1 cellular context compared by ENCODE assay signal in the genomic region with DNA sequence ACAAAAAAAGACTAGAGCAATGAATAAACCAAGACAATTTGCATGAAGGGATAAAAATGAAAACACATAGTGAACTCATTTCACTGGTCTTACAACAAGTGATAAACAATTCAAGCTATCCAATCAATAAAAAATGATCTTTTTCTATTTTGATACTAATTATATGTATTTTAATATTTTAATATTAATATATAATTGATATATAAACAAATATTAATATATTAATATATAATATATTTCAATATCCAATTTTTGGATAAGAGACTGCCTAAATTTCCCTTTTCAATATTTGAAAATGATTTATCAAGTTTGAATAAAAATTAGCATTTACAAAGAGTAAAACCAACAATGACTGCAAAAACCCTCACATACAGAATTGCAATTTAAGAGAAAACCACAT.
TF ChIP-seq lines count a peak whose summit lies in the region.

No MANE protein-coding gene starts in this region.

TF ChIP-seq in H1, 55 proteins besides CTCF, POLR2A, EP300 and RAD21:
- TF ChIP-seq CHD1 (IDR thresholded peaks at IDR 0.05; ENCODE audit: low read depth, low read length) (no peak), SIX5 (IDR thresholded peaks at IDR 0.05; ENCODE audit: low read depth, low read length) (no peak), POU5F1 (IDR thresholded peaks at IDR 0.05; ENCODE audit: low read depth, low read length) (no peak), CEBPB (IDR thresholded peaks at IDR 0.05; ENCODE audit: low read depth, low read length) (no peak), SP1 (IDR thresholded peaks at IDR 0.05; ENCODE audit: low read depth, low read length) (no peak), MAFK (IDR thresholded peaks at IDR 0.05; ENCODE audit: low read depth, low read length) (no peak), NANOG (IDR thresholded peaks at IDR 0.05; ENCODE audit: insufficient read depth, low read depth, low read length, poor library complexity, severe bottlenecking) (no peak), EGR1 (IDR thresholded peaks at IDR 0.05; ENCODE audit: borderline replicate concordance, low read depth, low read length) (no peak), PHF8 (conservative IDR thresholded peaks at IDR 0.05; ENCODE audit: low read depth, low read length) (no peak), RNF2 (IDR thresholded peaks at IDR 0.05; ENCODE audit: borderline replicate concordance, low read depth, low read length, missing control alignments, poor library complexity, severe bottlenecking) (no peak), ASH2L (IDR thresholded peaks at IDR 0.05; ENCODE audit: low read length) (no peak), CREB1 (IDR thresholded peaks at IDR 0.05) (no peak), CBX5 (IDR thresholded peaks at IDR 0.05; ENCODE audit: low read depth, low read length) (no peak), BCL11A (IDR thresholded peaks at IDR 0.05; ENCODE audit: low read depth in 2 of 2, low read length in 2 of 2) (no peak)
- TF ChIP-seq, protein P1, sequence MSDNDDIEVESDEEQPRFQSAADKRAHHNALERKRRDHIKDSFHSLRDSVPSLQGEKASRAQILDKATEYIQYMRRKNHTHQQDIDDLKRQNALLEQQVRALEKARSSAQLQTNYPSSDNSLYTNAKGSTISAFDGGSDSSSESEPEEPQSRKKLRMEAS (IDR thresholded peaks at IDR 0.05): no peak
- TF ChIP-seq, protein P2, sequence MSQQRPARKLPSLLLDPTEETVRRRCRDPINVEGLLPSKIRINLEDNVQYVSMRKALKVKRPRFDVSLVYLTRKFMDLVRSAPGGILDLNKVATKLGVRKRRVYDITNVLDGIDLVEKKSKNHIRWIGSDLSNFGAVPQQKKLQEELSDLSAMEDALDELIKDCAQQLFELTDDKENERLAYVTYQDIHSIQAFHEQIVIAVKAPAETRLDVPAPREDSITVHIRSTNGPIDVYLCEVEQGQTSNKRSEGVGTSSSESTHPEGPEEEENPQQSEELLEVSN (IDR thresholded peaks at IDR 0.05): no peak
TF ChIP-seq in H1: peak in this region for 0.
